ENCODE assay signal across 1 cellular context in the genomic region with DNA sequence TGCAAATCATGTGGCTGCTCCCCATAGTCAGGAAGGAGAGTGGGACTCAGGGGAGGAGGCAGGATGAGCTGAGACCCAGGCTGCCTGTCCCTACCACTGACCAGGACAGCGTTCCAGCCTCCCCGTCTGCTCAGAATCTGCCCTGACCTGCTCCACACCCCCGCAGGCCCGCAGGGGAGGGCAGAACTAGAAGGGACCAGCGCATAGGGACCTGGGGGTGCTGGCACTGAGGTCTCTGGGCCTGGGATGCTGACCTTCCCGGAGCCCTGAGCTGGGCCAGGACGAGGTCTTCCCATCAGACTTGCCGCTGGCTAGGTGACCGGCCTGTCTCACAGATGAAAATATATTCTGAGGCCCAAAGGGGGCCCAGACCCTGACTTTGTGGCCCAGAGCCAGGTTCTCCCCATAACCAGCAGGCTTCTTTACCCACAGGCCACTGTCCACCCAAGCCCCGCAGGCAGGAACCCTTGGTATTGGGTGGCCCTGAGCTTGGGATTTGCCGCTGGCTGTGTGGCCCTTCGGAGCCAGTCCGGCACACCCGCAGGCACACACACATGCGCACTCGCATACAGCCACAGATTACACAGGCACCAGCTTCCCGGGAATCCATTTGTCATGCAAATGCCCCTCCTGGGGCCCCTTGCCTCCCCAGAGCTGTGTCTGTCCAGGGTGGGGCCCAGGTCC.
TF ChIP-seq lines count a peak whose summit lies in the region.

No MANE protein-coding gene starts in this region.

TF ChIP-seq in HEK293T, 16 proteins besides CTCF, POLR2A, EP300 and RAD21 (continued from another document):
- TF ChIP-seq BHLHE40 (IDR thresholded peaks at IDR 0.05; ENCODE audit: borderline replicate concordance): no peak
- no peak for TF ChIP-seq HDGF (IDR thresholded peaks at IDR 0.05; ENCODE audit: borderline replicate concordance)
- no peak for TF ChIP-seq FOXA1 (IDR thresholded peaks at IDR 0.05)
